ENCODE assay signal across 9 cellular contexts in genomic region chr11:63920126-63920869, GRCh38. TPM values are rescaled to one million over a fixed set of nuclear protein-coding genes. Genes with fewer than 3 reads are reported as not detected.
A peak's percentile ranks its signal among the peaks of the same experiment; 100 is the strongest.
DNase-seq lines count a peak whose midpoint lies in the region; ATAC-seq and TF ChIP-seq lines count a peak whose summit lies in the region.
"Had no signal": no experiment of that assay in that cellular context is flagged by ENCODE, and none has a peak within 500 bp of the region (broad histone marks: within the 10 kb centered on the region; RNA-seq: fewer than 3 reads in every experiment).

No MANE protein-coding gene starts in this region.

- ATAC-seq in HG03097 (IDR thresholded peaks at IDR 0.05; ENCODE audit: low FRiP score, unreplicated experiment) (no peak), HG03521 (IDR thresholded peaks at IDR 0.05; ENCODE audit: unreplicated experiment) (no peak)

- H3K4me1 ChIP-seq in left ventricle myocardium inferior = peaks cover 55% of the 10 kb centered on the region
- H3K4me1 ChIP-seq in neuron (ENCODE audit: insufficient read depth, low read length) = peaks cover 35% of the 10 kb centered on the region

- TF ChIP-seq CTCF in left ventricle myocardium inferior (IDR thresholded peaks at IDR 0.05; ENCODE audit: borderline replicate concordance) = no peak

- H3K36me3 ChIP-seq in left ventricle myocardium inferior (no peaks in the 10 kb centered on the region), neuron (ENCODE audit: insufficient read depth, low read length) (no peaks in the 10 kb centered on the region)

- H2AFZ ChIP-seq in neuron (ENCODE audit: low read depth, low read length) = peak overlapping the region; percentile 6

- intact Hi-C loops in left ventricle myocardium inferior (cut with micrococcal nuclease) = no loop called here

- peak overlapping the region; percentile 99 for H3K27ac ChIP-seq in left ventricle myocardium inferior (replicated peaks)

- H3K27me3 ChIP-seq in left ventricle myocardium inferior (ENCODE audit: low read depth) (no peaks in the 10 kb centered on the region), neuron (ENCODE audit: insufficient read depth, low read length) (no peaks in the 10 kb centered on the region)

- DNase-seq in AG08396 (ENCODE audit: low spot score) (peak; percentile 70), SHP77 treated with DMSO at 0.1 percent for 48 hours (lab: John Stamatoyannopoulos, UW) (peak; percentile 42), left ventricle myocardium inferior (peak; percentile 90), activated gamma-delta T cell treated with Interleukin-2 at 50 U/mL for 16 hours (no peak), NCI-H2196 treated with DMSO at 0.1 percent for 48 hours (lab: John Stamatoyannopoulos, UW; ENCODE audit: unreplicated experiment) (no peak)
- DNase-seq: Caco-2 had no signal

- H3K4me3 ChIP-seq in left ventricle myocardium inferior = peak overlapping the region; percentile 67
- H3K4me3 ChIP-seq in neuron (ENCODE audit: low read length) = peak overlapping the region; percentile 86

- peaks cover 2% of the 10 kb centered on the region for H3K9me3 ChIP-seq in left ventricle myocardium inferior (replicated peaks)
- peaks cover 1% of the 10 kb centered on the region for H3K9me3 ChIP-seq in neuron (ENCODE audit: low read length)

RNA-seq across cellular contexts. Expression of gene RCOR2, which starts 3.3 kb away (rescaled TPM):
- 10.5 TPM for total RNA-seq in left ventricle myocardium inferior

RNA-seq across cellular contexts. Expression of gene NAA40, which starts 18.5 kb away (rescaled TPM):
- total RNA-seq in left ventricle myocardium inferior = 19.7 TPM

RNA-seq across cellular contexts. Expression of gene COX8A, which starts 54.1 kb away (rescaled TPM):
- 920 TPM for total RNA-seq in left ventricle myocardium inferior

Comparison
In these comparisons a context has a peak if more than half of its experiments do, and no peak if none do; other contexts are left out.
1. DNase-seq: peak in AG08396 (single experiment), SHP77 treated with DMSO at 0.1 percent for 48 hours (single experiment) and left ventricle myocardium inferior (single experiment); none in activated gamma-delta T cell treated with Interleukin-2 at 50 U/mL for 16 hours (single experiment) and NCI-H2196 treated with DMSO at 0.1 percent for 48 hours (single experiment).